10 cellular contexts compared by ENCODE assay signal in genomic region chr3:187968883-187969580, GRCh38.
A peak's percentile ranks its signal among the peaks of the same experiment; 100 is the strongest.
DNase-seq lines count a peak whose midpoint lies in the region; ATAC-seq, FAIRE-seq and TF ChIP-seq lines count a peak whose summit lies in the region.
"Had no signal": no experiment of that assay in that cellular context is flagged by ENCODE, and none has a peak within 500 bp of the region (broad histone marks: within the 10 kb centered on the region; RNA-seq: fewer than 3 reads in every experiment).

No MANE protein-coding gene starts in this region.

- no peaks in the 10 kb centered on the region for H3K36me3 Mint-ChIP-seq in activated T-helper 17 cell treated with anti-CD3 and anti-CD28 coated beads, Interleukin-2, amount 50 U/mL, for 72 hours (ENCODE audit: low read depth)

- no peaks in the 10 kb centered on the region for H3K9me3 Mint-ChIP-seq in activated T-helper 17 cell treated with anti-CD3 and anti-CD28 coated beads, Interleukin-2, amount 50 U/mL, for 72 hours

- H3K4me3 Mint-ChIP-seq in activated T-helper 17 cell treated with anti-CD3 and anti-CD28 coated beads, Interleukin-2, amount 50 U/mL, for 72 hours = no peak overlapping the region

- TF ChIP-seq CTCF in AG04449 (IDR thresholded peaks at IDR 0.05; ENCODE audit: insufficient read depth, low read length, missing control alignments) = no peak

- CTCF ChIA-PET in AG04449 (lab: Yijun Ruan, JAX) = no interaction called here

- H3K4me1 Mint-ChIP-seq in activated T-helper 17 cell treated with anti-CD3 and anti-CD28 coated beads, Interleukin-2, amount 50 U/mL, for 72 hours = peaks cover 8% of the 10 kb centered on the region

- POLR2A ChIA-PET in AG04449 (lab: Yijun Ruan, JAX) = interaction anchor here (1.6 kb wide), 1 partner anchor 14 kb away, joined by 3 read pairs; no protein-coding TSS in a partner anchor

- peak; percentile 38 for DNase-seq in AG04449 (ENCODE audit: low read depth, low spot score)
- peak; percentile 45 for DNase-seq in HTR-8/SVneo (ENCODE audit: insufficient read length, low spot score)
- DNase-seq in kidney tubule cell (ENCODE audit: low spot score) = peak; percentile 52
- no peak for DNase-seq in OCI-M2 (lab: John Stamatoyannopoulos, UW; ENCODE audit: unreplicated experiment)
- DNase-seq in cortex of kidney (lab: John Stamatoyannopoulos, UW) = no peak
- DNase-seq in NCI-H1417 (lab: John Stamatoyannopoulos, UW) = no peak
- no peak for DNase-seq in hippocampal formation (lab: John Stamatoyannopoulos, UW)
- DNase-seq: effector memory CD4-positive, alpha-beta T cell; stimulated activated CD4-positive, alpha-beta T cell treated with anti-CD3 and anti-CD28 coated beads, Interleukin-1b, Interleukin-23, amount 100 ng/mL, for 48 hours had no signal

- no peak overlapping the region for H3K4me3 ChIP-seq in AG04449 (ENCODE audit: low read depth, low read length)

- ATAC-seq in activated T-helper 17 cell treated with anti-CD3 and anti-CD28 coated beads, Interleukin-2, amount 50 U/mL, for 72 hours (replicated peaks) = peak; percentile 44

- peaks cover 3% of the 10 kb centered on the region for H3K27me3 Mint-ChIP-seq in activated T-helper 17 cell treated with anti-CD3 and anti-CD28 coated beads, Interleukin-2, amount 50 U/mL, for 72 hours

- H3K27ac Mint-ChIP-seq in activated T-helper 17 cell treated with anti-CD3 and anti-CD28 coated beads, Interleukin-2, amount 50 U/mL, for 72 hours = no peak overlapping the region

- no peak for FAIRE-seq in HTR-8/SVneo (lab: Jason Lieb, UNC)

Comparison
In these comparisons a context has a peak if more than half of its experiments do, and no peak if none do; other contexts are left out.
1. DNase-seq: peak in AG04449 (single experiment), HTR-8/SVneo (single experiment) and kidney tubule cell (single experiment); none in OCI-M2 (single experiment), cortex of kidney (single experiment), NCI-H1417 (0 of 3) and hippocampal formation (0 of 2).